Comparison of ENCODE assay signal across 14 cellular contexts in the genomic region with DNA sequence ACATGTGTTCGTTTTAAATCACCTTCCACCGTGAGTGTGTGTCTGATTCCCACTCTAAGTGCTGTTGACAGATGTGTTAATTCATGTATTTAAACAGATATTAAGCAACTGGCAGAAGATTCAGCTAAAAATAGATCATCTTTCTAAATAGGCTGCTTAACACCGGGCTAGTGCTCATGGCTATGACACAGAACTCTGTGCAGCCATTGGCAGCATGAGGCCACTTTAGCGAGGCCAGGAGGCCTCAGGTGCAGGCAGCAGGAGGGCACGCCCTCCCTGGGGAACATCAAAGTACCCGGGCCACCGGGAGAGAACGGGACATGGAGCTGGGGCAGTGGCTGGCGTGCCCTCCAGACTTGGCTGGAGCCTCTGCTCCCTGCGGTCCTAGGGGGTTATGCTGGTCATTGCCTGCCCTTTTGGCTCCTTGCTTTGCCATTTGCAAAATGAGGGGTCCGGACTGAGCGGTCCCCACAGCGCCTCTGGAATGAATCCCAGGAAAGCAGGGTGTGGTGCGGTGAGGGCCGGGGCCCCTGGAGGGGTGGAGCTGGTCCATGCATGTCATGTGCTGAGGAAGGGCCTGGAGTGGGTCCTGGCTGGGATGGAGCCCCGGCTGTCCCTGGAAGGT.
A peak's percentile ranks its signal among the peaks of the same experiment; 100 is the strongest.
DNase-seq lines count a peak whose midpoint lies in the region; ATAC-seq and TF ChIP-seq lines count a peak whose summit lies in the region.
"Had no signal": no experiment of that assay in that cellular context is flagged by ENCODE, and none has a peak within 500 bp of the region (broad histone marks: within the 10 kb centered on the region; RNA-seq: fewer than 3 reads in every experiment).

No MANE protein-coding gene starts in this region.

- no peaks in the 10 kb centered on the region for H3K4me1 Mint-ChIP-seq in activated CD4-positive, alpha-beta T cell treated with anti-CD3 and anti-CD28 coated beads, Interleukin-2, amount 10 ng/mL, durations not matched to agents 7 days and 5 days
- H3K4me1 Mint-ChIP-seq in natural killer cell: no peaks in the 10 kb centered on the region
- H3K4me1 Mint-ChIP-seq in effector memory CD8-positive, alpha-beta T cell (ENCODE audit: low read depth in 2 of 2): no peaks in the 10 kb centered on the region
- H3K4me1 Mint-ChIP-seq: activated CD4-positive, alpha-beta T cell treated with anti-CD3 and anti-CD28 coated beads, Interleukin-2, amount 10 ng/mL, durations not matched to agents 24 days and 14 days; CD4-positive, alpha-beta memory T cell; stimulated activated naive B cell treated with anti-CD40 and anti-IgM and Interleukin-4, amounts not matched to agents 10 μg/mL and 1 μg/mL and 100 μg/mL, for 72 hours had no signal

- H3K27me3 Mint-ChIP-seq in activated CD4-positive, alpha-beta T cell treated with anti-CD3 and anti-CD28 coated beads, Interleukin-2, amount 10 ng/mL, durations not matched to agents 7 days and 5 days: no peaks in the 10 kb centered on the region
- H3K27me3 Mint-ChIP-seq in natural killer cell (ENCODE audit: low read depth in 2 of 2): peaks cover 0 to 3% of the 10 kb centered on the region in 2 donors
- H3K27me3 Mint-ChIP-seq in effector memory CD8-positive, alpha-beta T cell: peaks cover 28 to 30% of the 10 kb centered on the region in 2 donors
- H3K27me3 Mint-ChIP-seq: activated CD4-positive, alpha-beta T cell treated with anti-CD3 and anti-CD28 coated beads, Interleukin-2, amount 10 ng/mL, durations not matched to agents 24 days and 14 days had no signal

- CTCF ChIA-PET in activated CD4-positive, alpha-beta T cell treated with anti-CD3 and anti-CD28 coated beads, Interleukin-2, amount 10 ng/mL, durations not matched to agents 7 days and 5 days (lab: Charles Lee): no interaction called here

- H3K27me3 ChIP-seq in GM23248 (replicated peaks; ENCODE audit: insufficient read depth) (peaks cover 8% of the 10 kb centered on the region; the same call in 1 of the 2 replicates), psoas muscle (ENCODE audit: insufficient read depth in 3 of 3, low read length in 2 of 3) (no peaks in the 10 kb centered on the region)

- peak; percentile 17 for DNase-seq in GM23248
- peak; percentile 51 for DNase-seq in NCI-H345 (lab: John Stamatoyannopoulos, UW)
- DNase-seq in Right ventricle myocardium superior: no peak
- DNase-seq in psoas muscle: peak in 1 of 2 donors; percentile 80
- DNase-seq in activated CD4-positive, alpha-beta T cell treated with anti-CD3 and anti-CD28 coated beads, Interleukin-2, amount 10 ng/mL, durations not matched to agents 7 days and 5 days: no peak
- DNase-seq in natural killer cell: no peak
- no peak for DNase-seq in effector memory CD8-positive, alpha-beta T cell
- DNase-seq: activated CD4-positive, alpha-beta T cell treated with anti-CD3 and anti-CD28 coated beads, Interleukin-2, amount 10 ng/mL, durations not matched to agents 24 days and 14 days; CD4-positive, alpha-beta memory T cell; GDM1; KBM-7; NCI-H2081; stimulated activated naive B cell treated with anti-CD40 and anti-IgM and Interleukin-4, amounts not matched to agents 10 μg/mL and 1 μg/mL and 100 μg/mL, for 72 hours; T-helper 1 cell had no signal

- H3K9me2 ChIP-seq in GM23248 (ENCODE audit: insufficient read depth): no peaks in the 10 kb centered on the region

- WGBS in GM23248 (ENCODE audit: low coverage in 1 of 2, low lambda C conversion rate in 2 of 2, missing lambda C conversion rate in 2 of 2), 2 experiments: 13 to 15% methylated on average over 16 of the region's 16 CpGs
- 18 to 29% (median 24%) methylated on average over 16 of the region's 16 CpGs for WGBS in psoas muscle, 3 donors

- no peaks in the 10 kb centered on the region for H3K79me2 ChIP-seq in GM23248 (ENCODE audit: insufficient read depth)

- no peak overlapping the region for H3K27ac Mint-ChIP-seq in activated CD4-positive, alpha-beta T cell treated with anti-CD3 and anti-CD28 coated beads, Interleukin-2, amount 10 ng/mL, durations not matched to agents 7 days and 5 days
- no peak overlapping the region for H3K27ac Mint-ChIP-seq in natural killer cell
- H3K27ac Mint-ChIP-seq in effector memory CD8-positive, alpha-beta T cell: no peak overlapping the region
- H3K27ac Mint-ChIP-seq: activated CD4-positive, alpha-beta T cell treated with anti-CD3 and anti-CD28 coated beads, Interleukin-2, amount 10 ng/mL, durations not matched to agents 24 days and 14 days; CD4-positive, alpha-beta memory T cell; stimulated activated naive B cell treated with anti-CD40 and anti-IgM and Interleukin-4, amounts not matched to agents 10 μg/mL and 1 μg/mL and 100 μg/mL, for 72 hours had no signal

- no peaks in the 10 kb centered on the region for H3K9me3 ChIP-seq in GM23248 (ENCODE audit: low read depth)
- H3K9me3 ChIP-seq in psoas muscle: no peaks in the 10 kb centered on the region

- POLR2A ChIA-PET in activated CD4-positive, alpha-beta T cell treated with anti-CD3 and anti-CD28 coated beads, Interleukin-2, amount 10 ng/mL, durations not matched to agents 7 days and 5 days (lab: Charles Lee): no interaction called here

- TF ChIP-seq CTCF in psoas muscle (IDR thresholded peaks at IDR 0.05) (no peak), natural killer cell (IDR thresholded peaks at IDR 0.05) (no peak)

- H3K9ac ChIP-seq in GM23248: no peak overlapping the region

- H3K36me3 Mint-ChIP-seq in activated CD4-positive, alpha-beta T cell treated with anti-CD3 and anti-CD28 coated beads, Interleukin-2, amount 10 ng/mL, durations not matched to agents 7 days and 5 days (ENCODE audit: low read depth): no peaks in the 10 kb centered on the region
- H3K36me3 Mint-ChIP-seq in natural killer cell: no peaks in the 10 kb centered on the region
- H3K36me3 Mint-ChIP-seq in effector memory CD8-positive, alpha-beta T cell (ENCODE audit: insufficient read depth): peaks cover 2% of the 10 kb centered on the region
- H3K36me3 Mint-ChIP-seq: CD4-positive, alpha-beta memory T cell; stimulated activated naive B cell treated with anti-CD40 and anti-IgM and Interleukin-4, amounts not matched to agents 10 μg/mL and 1 μg/mL and 100 μg/mL, for 72 hours had no signal

- ATAC-seq in Right ventricle myocardium superior (ENCODE audit: poor library complexity) (peak; percentile 63), psoas muscle (peak; percentile 72 to 94 (median 90)), natural killer cell (no peak)
- no peak for ATAC-seq in effector memory CD8-positive, alpha-beta T cell (replicated peaks)
- ATAC-seq: stimulated activated naive B cell treated with anti-CD40 and anti-IgM and Interleukin-4, amounts not matched to agents 10 μg/mL and 1 μg/mL and 100 μg/mL, for 72 hours had no signal

- H3K4me1 ChIP-seq in GM23248 (ENCODE audit: insufficient read depth) (no peaks in the 10 kb centered on the region), psoas muscle (peaks cover 16% of the 10 kb centered on the region)

- H3K4me2 ChIP-seq in GM23248 (ENCODE audit: unreplicated experiment): no peak overlapping the region

- no peaks in the 10 kb centered on the region for H3K9me3 Mint-ChIP-seq in activated CD4-positive, alpha-beta T cell treated with anti-CD3 and anti-CD28 coated beads, Interleukin-2, amount 10 ng/mL, durations not matched to agents 7 days and 5 days
- no peaks in the 10 kb centered on the region for H3K9me3 Mint-ChIP-seq in natural killer cell
- H3K9me3 Mint-ChIP-seq in effector memory CD8-positive, alpha-beta T cell: no peaks in the 10 kb centered on the region
- H3K9me3 Mint-ChIP-seq: activated CD4-positive, alpha-beta T cell treated with anti-CD3 and anti-CD28 coated beads, Interleukin-2, amount 10 ng/mL, durations not matched to agents 24 days and 14 days had no signal

- H3K27ac ChIP-seq in GM23248 (no peak overlapping the region), psoas muscle (peak overlapping the region; percentile 70)

- H2AFZ ChIP-seq in GM23248: no peak overlapping the region

- H4K20me1 ChIP-seq in GM23248 (ENCODE audit: insufficient read depth): no peaks in the 10 kb centered on the region

- H3K4me3 Mint-ChIP-seq in activated CD4-positive, alpha-beta T cell treated with anti-CD3 and anti-CD28 coated beads, Interleukin-2, amount 10 ng/mL, durations not matched to agents 7 days and 5 days: no peak overlapping the region
- H3K4me3 Mint-ChIP-seq in natural killer cell: no peak overlapping the region
- no peak overlapping the region for H3K4me3 Mint-ChIP-seq in effector memory CD8-positive, alpha-beta T cell
- H3K4me3 Mint-ChIP-seq: activated CD4-positive, alpha-beta T cell treated with anti-CD3 and anti-CD28 coated beads, Interleukin-2, amount 10 ng/mL, durations not matched to agents 24 days and 14 days; CD4-positive, alpha-beta memory T cell; stimulated activated naive B cell treated with anti-CD40 and anti-IgM and Interleukin-4, amounts not matched to agents 10 μg/mL and 1 μg/mL and 100 μg/mL, for 72 hours had no signal

- intact Hi-C loops in Right ventricle myocardium superior (cut with DNase I): no loop called here
- intact Hi-C loops in psoas muscle (cut with DNase I): no loop called here
- intact Hi-C loops in natural killer cell (cut with micrococcal nuclease): no loop called here

- H3K36me3 ChIP-seq in GM23248 (ENCODE audit: low read depth) (no peaks in the 10 kb centered on the region), psoas muscle (ENCODE audit: insufficient read depth in 1 of 2, low read depth in 1 of 2) (no peaks in the 10 kb centered on the region)

- in situ Hi-C loops in GM23248 (cut with MboI): no loop called here

- H3K4me3 ChIP-seq in GM23248: no peak overlapping the region
- no peak overlapping the region for H3K4me3 ChIP-seq in psoas muscle

- H3F3A ChIP-seq in GM23248 (ENCODE audit: insufficient read depth): no peaks in the 10 kb centered on the region

Comparison
In these comparisons a context has a peak if more than half of its experiments do, and no peak if none do; other contexts are left out.
1. DNase-seq: peak in GM23248 (single experiment) and NCI-H345 (single experiment); none in Right ventricle myocardium superior (single experiment), activated CD4-positive, alpha-beta T cell treated with anti-CD3 and anti-CD28 coated beads, Interleukin-2, amount 10 ng/mL, durations not matched to agents 7 days and 5 days (single experiment), natural killer cell (single experiment) and effector memory CD8-positive, alpha-beta T cell (0 of 3).
2. ATAC-seq: peak in Right ventricle myocardium superior (single experiment) and psoas muscle (4 of 4); none in natural killer cell (0 of 3) and effector memory CD8-positive, alpha-beta T cell (single experiment).